Comparison of ENCODE assay signal across 9 cellular contexts in the genomic region with DNA sequence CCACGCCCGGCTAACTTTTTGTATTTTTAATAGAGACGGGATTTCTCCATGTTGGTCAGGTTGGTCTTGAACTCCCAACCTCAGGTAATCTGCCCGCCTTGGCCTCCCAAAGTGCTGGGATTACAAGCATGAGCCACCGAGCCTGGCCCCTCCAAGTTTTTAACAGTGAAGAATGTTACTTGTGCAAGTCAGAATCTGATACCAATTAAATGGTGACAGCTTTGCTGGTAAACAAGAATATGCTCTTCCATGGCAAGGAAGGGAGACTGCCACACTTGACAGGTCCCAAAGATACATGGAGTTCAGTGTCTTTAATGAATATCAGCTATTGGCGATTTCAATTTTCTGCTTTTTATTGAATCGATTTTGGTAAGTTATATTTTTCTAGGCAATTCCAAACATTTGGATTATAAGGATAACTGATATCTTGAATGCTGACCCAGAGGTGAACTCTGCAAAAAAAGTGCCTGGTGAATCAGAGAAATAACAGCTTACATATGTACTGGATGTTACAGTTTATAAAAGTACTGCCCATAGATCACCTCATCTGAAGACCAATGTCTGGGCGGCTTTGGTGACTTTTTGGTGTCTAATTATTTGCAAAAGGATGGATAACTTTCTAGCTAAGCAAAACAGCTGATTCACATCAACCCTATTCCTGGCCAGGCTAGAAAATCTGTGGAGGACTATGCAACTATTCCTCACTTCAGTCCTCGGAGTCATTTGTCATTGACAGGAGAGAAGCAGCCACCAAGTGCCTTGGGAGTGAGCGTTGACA. TPM values are rescaled to one million over a fixed set of nuclear protein-coding genes. Genes with fewer than 3 reads are reported as not detected.
DNase-seq lines count a peak whose midpoint lies in the region; ATAC-seq and TF ChIP-seq lines count a peak whose summit lies in the region.
"Had no signal": no experiment of that assay in that cellular context is flagged by ENCODE, and none has a peak within 500 bp of the region (broad histone marks: within the 10 kb centered on the region; RNA-seq: fewer than 3 reads in every experiment).

No MANE protein-coding gene starts in this region.

- no peaks in the 10 kb centered on the region for H3K36me3 ChIP-seq in ascending aorta
- H3K36me3 ChIP-seq in upper lobe of left lung: no peaks in the 10 kb centered on the region

- H3K27ac Mint-ChIP-seq in activated naive CD4-positive, alpha-beta T cell treated with anti-CD3 and anti-CD28 coated beads for 36 hours: peak overlapping the region; percentile 82

- TF ChIP-seq EP300 in upper lobe of left lung (IDR thresholded peaks at IDR 0.05): no peak

- CTCF ChIA-PET in activated naive CD4-positive, alpha-beta T cell treated with anti-CD3 and anti-CD28 coated beads for 36 hours (lab: Charles Lee): interaction anchor here (0.9 to 3.3 kb wide), 8 partner anchors 8 to 158 kb away, joined by 3 to 27 read pairs (median 3); partner anchors contain the start of gene RNU5B-1

- TF ChIP-seq POLR2A in lower leg skin (IDR thresholded peaks at IDR 0.05) (no peak), upper lobe of left lung (IDR thresholded peaks at IDR 0.05) (no peak)

- peaks cover 0 to 19% of the 10 kb centered on the region in 2 donors for H3K4me1 ChIP-seq in ascending aorta
- peaks cover 10 to 16% (median 15%) of the 10 kb centered on the region in 4 donors for H3K4me1 ChIP-seq in upper lobe of left lung

- H3K4me3 ChIP-seq in ascending aorta: peak overlapping the region; percentile 85 to 95
- H3K4me3 ChIP-seq in lower leg skin (ENCODE audit: low read depth, poor library complexity, severe bottlenecking): peak overlapping the region; percentile 75
- H3K4me3 ChIP-seq in upper lobe of left lung: peak overlapping the region; percentile 57 to 84 (median 77)

- H3K27ac ChIP-seq in ascending aorta: peak overlapping the region; percentile 87 to 92
- H3K27ac ChIP-seq in upper lobe of left lung: peak overlapping the region in 3 of 4 donors; percentile 88 to 90 (median 90)

- H3K9me3 ChIP-seq in ascending aorta: no peaks in the 10 kb centered on the region
- no peaks in the 10 kb centered on the region for H3K9me3 ChIP-seq in upper lobe of left lung

- intact Hi-C loops in activated naive CD4-positive, alpha-beta T cell treated with anti-CD3 and anti-CD28 coated beads for 36 hours (cut with micrococcal nuclease): loop anchor here (1.0 kb wide), 3 partner anchors 19 to 100 kb away; partner anchors contain the start of genes CLPX and RNU5B-1
- intact Hi-C loops in ascending aorta (cut with DNase I): loop anchor here (2.0 to 10.0 kb wide), 3 partner anchors 101 to 441 kb away; partner anchors contain the start of genes CLPX, INTS14 and PLEKHO2
- intact Hi-C loops in lower leg skin (cut with DNase I; ENCODE audit: low total_unique reads): loop anchor here (10.0 kb wide), 1 partner anchor 601 kb away; no protein-coding TSS in a partner anchor

- H3K27me3 ChIP-seq in ascending aorta (no peaks in the 10 kb centered on the region), upper lobe of left lung (no peaks in the 10 kb centered on the region)

- no peaks in the 10 kb centered on the region for H3K36me3 Mint-ChIP-seq in activated naive CD4-positive, alpha-beta T cell treated with anti-CD3 and anti-CD28 coated beads for 36 hours (ENCODE audit: low read depth)

- H3K4me3 Mint-ChIP-seq in activated naive CD4-positive, alpha-beta T cell treated with anti-CD3 and anti-CD28 coated beads for 36 hours: peak overlapping the region; percentile 83

- ATAC-seq in upper lobe of left lung (ENCODE audit: low FRiP score in 2 of 2) (no peak), HG03565 (IDR thresholded peaks at IDR 0.05; ENCODE audit: unreplicated experiment) (no peak), HG03025 (IDR thresholded peaks at IDR 0.05; ENCODE audit: low FRiP score, unreplicated experiment) (no peak)

- 64 to 69% methylated on average over 10 of the region's 10 CpGs for WGBS in lower leg skin, 2 donors
- WGBS in upper lobe of left lung, 2 donors: 71 to 72% methylated on average over 10 of the region's 10 CpGs

- no peaks in the 10 kb centered on the region for H3K9me3 Mint-ChIP-seq in activated naive CD4-positive, alpha-beta T cell treated with anti-CD3 and anti-CD28 coated beads for 36 hours

- peaks cover 33% of the 10 kb centered on the region for H3K4me1 Mint-ChIP-seq in activated naive CD4-positive, alpha-beta T cell treated with anti-CD3 and anti-CD28 coated beads for 36 hours (ENCODE audit: low read depth)

- TF ChIP-seq CTCF in ascending aorta (IDR thresholded peaks at IDR 0.05) (no peak), lower leg skin (IDR thresholded peaks at IDR 0.05) (no peak), upper lobe of left lung (IDR thresholded peaks at IDR 0.05) (no peak)

- DNase-seq in activated naive CD4-positive, alpha-beta T cell treated with anti-CD3 and anti-CD28 coated beads for 36 hours: no peak
- no peak for DNase-seq in activated naive CD4-positive, alpha-beta T cell treated with anti-CD3 and anti-CD28 coated beads, Interleukin-2, amount 50 U/mL, for 16 hours
- DNase-seq in ascending aorta (ENCODE audit: low spot score in 2 of 2) (no peak), lower leg skin (ENCODE audit: low spot score in 2 of 2) (no peak), upper lobe of left lung (no peak), NCI-H82 treated with DMSO at 0.1 percent for 48 hours (lab: John Stamatoyannopoulos, UW; ENCODE audit: unreplicated experiment) (no peak)

- H3K27me3 Mint-ChIP-seq in activated naive CD4-positive, alpha-beta T cell treated with anti-CD3 and anti-CD28 coated beads for 36 hours (ENCODE audit: low read depth): no peaks in the 10 kb centered on the region

RNA-seq across cellular contexts. Expression of gene PARP16, which starts 1.2 kb away (rescaled TPM):
- total RNA-seq in activated naive CD4-positive, alpha-beta T cell treated with anti-CD3 and anti-CD28 coated beads for 36 hours: 10 to 100 TPM; 16.2 to 16.8 TPM
- 2.9 TPM for total RNA-seq in ascending aorta
- 10 to 100 TPM; 10.3 to 14.4 (median 11.3) TPM for total RNA-seq in lower leg skin
- 10 to 100 TPM in 1 of 6 donors, 1 to 10 TPM in 5; 6.3 to 20.6 (median 7.9) TPM for total RNA-seq in upper lobe of left lung

RNA-seq across cellular contexts. Expression of gene RNU5A-1, which starts 10.4 kb away (rescaled TPM):
- total RNA-seq in activated naive CD4-positive, alpha-beta T cell treated with anti-CD3 and anti-CD28 coated beads for 36 hours: not detected
- total RNA-seq in ascending aorta: not detected
- total RNA-seq in lower leg skin: not detected
- not detected for total RNA-seq in upper lobe of left lung
- total RNA-seq: T-helper 1 cell treated with Interleukin-12 subunit alpha and Interleukin-12 subunit beta and Interleukin-4 antibody, amounts not matched to agents 30 ng/mL and 1 ng/mL, for 36 hours had no signal

RNA-seq across cellular contexts. Expression of gene RNU5B-1, which starts 19.0 kb away (rescaled TPM):
- not detected for total RNA-seq in activated naive CD4-positive, alpha-beta T cell treated with anti-CD3 and anti-CD28 coated beads for 36 hours
- total RNA-seq in ascending aorta: not detected
- not detected for total RNA-seq in lower leg skin
- total RNA-seq in upper lobe of left lung: 10 to 100 TPM in 2 of 6 donors, not detected in 4; 22.5 to 38.1 TPM
- total RNA-seq: T-helper 1 cell treated with Interleukin-12 subunit alpha and Interleukin-12 subunit beta and Interleukin-4 antibody, amounts not matched to agents 30 ng/mL and 1 ng/mL, for 36 hours had no signal
